8 cellular contexts compared by ENCODE assay signal in the genomic region with DNA sequence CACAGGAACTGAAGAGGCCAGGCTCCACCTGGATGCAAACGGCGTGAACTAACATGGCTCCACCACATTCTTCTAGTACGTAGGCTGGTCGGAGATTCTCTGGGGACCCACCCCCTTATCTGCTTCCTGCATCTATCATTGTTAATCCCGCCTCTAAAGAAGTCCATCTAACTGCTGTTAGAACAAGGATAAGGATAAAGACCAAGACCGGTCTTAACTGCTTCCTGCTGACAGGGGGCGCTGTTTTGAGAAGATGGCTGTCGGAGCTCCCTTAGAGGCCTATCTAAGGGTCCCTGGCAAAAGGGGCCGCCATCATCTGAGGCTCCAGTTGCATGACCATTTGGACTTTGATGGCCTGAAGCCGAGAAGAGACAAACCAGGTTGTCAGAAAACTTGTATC. TPM values are rescaled to one million over a fixed set of nuclear protein-coding genes. Genes with fewer than 3 reads are reported as not detected.
DNase-seq lines count a peak whose midpoint lies in the region; ATAC-seq, FAIRE-seq and TF ChIP-seq lines count a peak whose summit lies in the region.

No MANE protein-coding gene starts in this region.

- no peak for TF ChIP-seq RAD21 in A549 (conservative IDR thresholded peaks at IDR 0.05 in 1 of 2, IDR thresholded peaks at IDR 0.05 in 1 of 2)

- no peak for TF ChIP-seq EP300 in A549 (IDR thresholded peaks at IDR 0.05)

- H3K9me3 ChIP-seq in A549: peaks cover 1% of the 10 kb centered on the region; the same call in 1 of the 3 replicates

- peak in 1 of 2 experiments; percentile 63 for DNase-seq in A549 (ENCODE audit: low read depth in 1 of 2, low spot score in 1 of 2)
- DNase-seq in KBM-7: peak; percentile 75
- DNase-seq in activated CD4-positive, alpha-beta T cell treated with anti-CD3 and anti-CD28 coated beads, Interleukin-2, amount 50 U/mL, for 48 hours: peak; percentile 49 to 62
- DNase-seq in fibroblast of mammary gland (ENCODE audit: low read depth): peak; percentile 20
- DNase-seq in stimulated activated CD4-positive, alpha-beta T cell treated with anti-CD3 and anti-CD28 coated beads, Interleukin-12 subunit alpha, Interleukin-12 subunit beta, amount 100 ng/mL, for 4 hours: peak; percentile 38

- CTCF ChIA-PET in A549 (lab: Yijun Ruan, JAX): interaction anchor here (0.7 to 5.2 kb wide), 7 partner anchors 9 to 48 kb away, joined by 3 to 49 read pairs (median 4); partner anchors contain the start of gene SENP3

- whole genome bisulfite sequencing in A549 (ENCODE audit: missing lambda C conversion rate): 67% methylated on average over 10 of the region's 10 CpGs

- POLR2A ChIA-PET in A549 (lab: Yijun Ruan, JAX): interaction anchor here (0.6 kb wide), 1 partner anchor 38 kb away, joined by 3 read pairs; no protein-coding TSS in a partner anchor

- FAIRE-seq in A549 (lab: Jason Lieb, UNC): no peak

- no peak for TF ChIP-seq POLR2A in A549 (IDR thresholded peaks at IDR 0.05; ENCODE audit: low read length)

- H3K27ac ChIP-seq in A549: no peak overlapping the region

- H3K4me1 ChIP-seq in A549: no peaks in the 10 kb centered on the region

- TF ChIP-seq CTCF in A549 (IDR thresholded peaks at IDR 0.05) (peak; percentile 28), fibroblast of mammary gland (conservative IDR thresholded peaks at IDR 0.05; ENCODE audit: control insufficient read depth, insufficient read depth, low read depth, low read length) (peak; percentile 35)

- no peak overlapping the region for H3K4me2 ChIP-seq in A549

- H3K4me3 ChIP-seq in A549 (no peak overlapping the region), fibroblast of mammary gland (ENCODE audit: control insufficient read depth, low read depth, low read length) (no peak overlapping the region)

- in situ Hi-C loops in KBM-7 (cut with MboI; ENCODE audit: low pct_unique_long_range_greater_than_20kb, low sequenced_read_pairs): no loop called here

- peak; percentile 34 to 69; a peak in 3 of 6 replicates for ATAC-seq in A549
- ATAC-seq in HG02885 (IDR thresholded peaks at IDR 0.05; ENCODE audit: poor library complexity, unreplicated experiment): no peak
- no peak for ATAC-seq in GM21737 (IDR thresholded peaks at IDR 0.05; ENCODE audit: unreplicated experiment)
- no peak for ATAC-seq in GM19023 (IDR thresholded peaks at IDR 0.05; ENCODE audit: unreplicated experiment)

TF ChIP-seq in A549, 52 proteins besides CTCF, POLR2A, EP300 and RAD21:
- TF ChIP-seq MAX (IDR thresholded peaks at IDR 0.05): no peak
- TF ChIP-seq ZFP36 (IDR thresholded peaks at IDR 0.05; ENCODE audit: borderline replicate concordance, partially characterized antibody): no peak
- no peak for TF ChIP-seq HOXA7 (CRISPR knock-in tag; IDR thresholded peaks at IDR 0.05)
- TF ChIP-seq NFE2L2 (conservative IDR thresholded peaks at IDR 0.05; ENCODE audit: low read length): no peak
- no peak for TF ChIP-seq CBX8 (IDR thresholded peaks at IDR 0.05)
- TF ChIP-seq ZC3H11A (IDR thresholded peaks at IDR 0.05): no peak
- TF ChIP-seq TP53 (CRISPR knock-in tag; IDR thresholded peaks at IDR 0.05): no peak
- no peak for TF ChIP-seq JUNB (IDR thresholded peaks at IDR 0.05)
- no peak for TF ChIP-seq ELK1 (IDR thresholded peaks at IDR 0.05; ENCODE audit: low read depth, low read length)
- TF ChIP-seq E2F6 (IDR thresholded peaks at IDR 0.05; ENCODE audit: borderline replicate concordance, low read depth): no peak
- no peak for TF ChIP-seq MYC (IDR thresholded peaks at IDR 0.05; ENCODE audit: borderline replicate concordance, low read length)
- TF ChIP-seq BHLHE40 (IDR thresholded peaks at IDR 0.05; ENCODE audit: low read depth, low read length): no peak
- no peak for TF ChIP-seq MAFK (IDR thresholded peaks at IDR 0.05; ENCODE audit: partially characterized antibody)
- TF ChIP-seq GATA3 (IDR thresholded peaks at IDR 0.05; ENCODE audit: borderline replicate concordance): no peak
- TF ChIP-seq POLR2AphosphoS2 (conservative IDR thresholded peaks at IDR 0.05; ENCODE audit: low read length): no peak
- TF ChIP-seq ATOH8 (CRISPR knock-in tag; IDR thresholded peaks at IDR 0.05; ENCODE audit: low read depth): no peak
TF ChIP-seq in A549: peak in this region for 0.

RNA-seq across cellular contexts. Expression of gene TNFSF12, which starts 25.8 kb away (rescaled TPM):
- polyA plus RNA-seq in A549 (2011; rRNA removed) (11.9 and 12.4 TPM in 2 replicates), A549 (2017; fragmentation: RNase III; extraction: RNeasy Plus Mini Kit Qiagen cat#74134 plus additional on column Dnase treatment) (7.9 to 9.9 TPM (median 9.7 TPM) in 3 replicates)
- 15.2 and 16.6 TPM in 2 replicates for polyA plus RNA-seq in A549 (2012; cell fraction: cytosol; rRNA removed)
- 8.7 and 10.0 TPM in 2 replicates for polyA plus RNA-seq in A549 (2012; cell fraction: nucleus; rRNA removed)
- polyA minus RNA-seq in A549 (2011; rRNA and poly(A)+ RNA removed): 2.7 and 3.3 TPM in 2 replicates

RNA-seq across cellular contexts. Expression of gene TNFSF13, which starts 35.5 kb away (rescaled TPM):
- polyA plus RNA-seq in A549 (2011; rRNA removed): 1.0 TPM in 2 replicates
- polyA plus RNA-seq in A549 (2012; cell fraction: cytosol; rRNA removed): 0.15 and 0.35 TPM in 2 replicates
- 0.88 and 1.0 TPM in 2 replicates for polyA plus RNA-seq in A549 (2012; cell fraction: nucleus; rRNA removed)
- polyA plus RNA-seq in A549 (2017; fragmentation: RNase III; extraction: RNeasy Plus Mini Kit Qiagen cat#74134 plus additional on column Dnase treatment): 0.41 to 0.78 TPM (median 0.61 TPM) in 3 replicates
- polyA minus RNA-seq in A549 (2011; rRNA and poly(A)+ RNA removed): 0.29 and 1.1 TPM in 2 replicates

RNA-seq across cellular contexts. Expression of gene SENP3, which starts 38.7 kb away (rescaled TPM):
- polyA plus RNA-seq in A549 (2011; rRNA removed) (150 and 165 TPM in 2 replicates), A549 (2017; fragmentation: RNase III; extraction: RNeasy Plus Mini Kit Qiagen cat#74134 plus additional on column Dnase treatment) (104 to 119 TPM (median 114 TPM) in 3 replicates)
- 122 and 159 TPM in 2 replicates for polyA plus RNA-seq in A549 (2012; cell fraction: cytosol; rRNA removed)
- polyA plus RNA-seq in A549 (2012; cell fraction: nucleus; rRNA removed): 85.8 and 114 TPM in 2 replicates
- polyA minus RNA-seq in A549 (2011; rRNA and poly(A)+ RNA removed): 152 and 162 TPM in 2 replicates

RNA-seq across cellular contexts. Expression of gene POLR2A, which starts 38.9 kb away (rescaled TPM):
- 22.8 and 57.1 TPM in 2 replicates for polyA plus RNA-seq in A549 (2011; rRNA removed)
- polyA plus RNA-seq in A549 (2012; cell fraction: cytosol; rRNA removed): 22.4 and 28.7 TPM in 2 replicates
- 127 and 206 TPM in 2 replicates for polyA plus RNA-seq in A549 (2012; cell fraction: nucleus; rRNA removed)
- 65.6 to 69.6 TPM (median 67.4 TPM) in 3 replicates for polyA plus RNA-seq in A549 (2017; fragmentation: RNase III; extraction: RNeasy Plus Mini Kit Qiagen cat#74134 plus additional on column Dnase treatment)
- polyA minus RNA-seq in A549 (2011; rRNA and poly(A)+ RNA removed): 359 and 408 TPM in 2 replicates

RNA-seq across cellular contexts. Expression of gene SLC35G6, which starts 41.8 kb away (rescaled TPM):
- polyA plus RNA-seq in A549 (2011; rRNA removed): not detected in 2 replicates
- not detected in 2 replicates for polyA plus RNA-seq in A549 (2012; cell fraction: cytosol; rRNA removed)
- polyA plus RNA-seq in A549 (2012; cell fraction: nucleus; rRNA removed): not detected in 2 replicates
- polyA plus RNA-seq in A549 (2017; fragmentation: RNase III; extraction: RNeasy Plus Mini Kit Qiagen cat#74134 plus additional on column Dnase treatment): not detected in 3 replicates
- not detected in 2 replicates for polyA minus RNA-seq in A549 (2011; rRNA and poly(A)+ RNA removed)

Comparison
In these comparisons a context has a peak if more than half of its experiments do, and no peak if none do; other contexts are left out.
1. ATAC-seq: peak in A549 (2 of 2); none in HG02885 (single experiment), GM21737 (single experiment) and GM19023 (single experiment).